Comparison of ENCODE assay signal across 39 cellular contexts in the genomic region with DNA sequence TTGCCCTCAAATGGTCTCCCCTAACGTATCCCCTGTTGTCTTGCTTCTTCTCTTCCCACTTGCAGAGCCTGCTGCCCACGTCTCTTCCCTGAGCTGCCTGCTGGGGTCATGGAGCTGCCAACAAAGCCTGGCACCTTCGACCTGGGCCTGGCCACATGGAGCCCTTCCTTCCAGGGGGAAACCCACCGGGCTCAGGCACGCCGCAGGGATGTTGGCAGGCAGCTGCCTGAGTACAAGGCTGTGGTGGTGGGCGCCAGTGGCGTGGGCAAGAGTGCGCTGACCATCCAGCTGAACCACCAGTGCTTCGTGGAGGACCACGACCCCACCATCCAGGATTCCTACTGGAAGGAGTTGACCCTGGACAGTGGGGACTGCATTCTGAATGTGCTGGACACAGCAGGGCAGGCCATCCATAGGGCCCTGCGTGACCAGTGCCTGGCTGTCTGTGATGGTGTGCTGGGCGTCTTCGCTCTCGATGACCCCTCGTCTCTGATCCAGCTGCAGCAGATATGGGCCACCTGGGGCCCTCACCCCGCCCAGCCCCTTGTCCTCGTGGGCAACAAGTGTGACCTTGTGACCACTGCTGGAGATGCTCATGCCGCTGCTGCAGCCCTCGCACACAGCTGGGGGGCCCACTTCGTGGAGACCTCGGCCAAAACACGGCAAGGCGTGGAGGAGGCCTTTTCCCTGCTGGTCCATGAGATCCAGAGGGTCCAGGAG. TPM values are rescaled to one million over a fixed set of nuclear protein-coding genes. Genes with fewer than 3 reads are reported as not detected.
"Had no signal": no experiment of that assay in that cellular context is flagged by ENCODE, and none has a peak within 500 bp of the region (broad histone marks: within the 10 kb centered on the region; RNA-seq: fewer than 3 reads in every experiment).

No MANE protein-coding gene starts in this region.

- H3K9me3 ChIP-seq: MG63 had no signal

- H3K27ac ChIP-seq: KMS-11 had no signal

- H3K27me3 ChIP-seq: MG63 had no signal

- H3K4me2 ChIP-seq: KMS-11 had no signal

- H3K36me3 ChIP-seq: MG63 had no signal

- H3K4me3 ChIP-seq: MG63 had no signal

- DNase-seq: Karpas-422, Kasumi-1, KG1, MG63, MM.1S, MV-4-11, NCI-H1048, NCI-H1092, NCI-H1092 treated with DMSO at 0.1 percent for 48 hours, NCI-H1105, NCI-H1105 treated with DMSO at 0.1 percent for 48 hours, NCI-H1417, NCI-H1417 treated with DMSO at 0.1 percent for 48 hours, NCI-H1436, NCI-H1436 treated with DMSO at 0.1 percent for 48 hours, NCI-H146, NCI-H1694, NCI-H1694 treated with DMSO at 0.1 percent for 48 hours, NCI-H187, NCI-H187 treated with DMSO at 0.1 percent for 48 hours, NCI-H1930, NCI-H2029, NCI-H2029 treated with DMSO at 0.1 percent for 48 hours, NCI-H2081, NCI-H2081 treated with DMSO at 0.1 percent for 48 hours, NCI-H2107, NCI-H2171, NCI-H2171 treated with DMSO at 0.1 percent for 48 hours, NCI-H2227 treated with DMSO at 0.1 percent for 48 hours, NCI-H226, NCI-H345, NCI-H446, NCI-H446 treated with DMSO at 0.1 percent for 48 hours, NCI-H510A had no signal

RNA-seq across cellular contexts. Expression of gene ERAS, which starts 2.9 kb away (rescaled TPM):
- total RNA-seq: LHCN-M2, M059J, MCF 10A had no signal

RNA-seq across cellular contexts. Expression of gene GATA1, which starts 42.8 kb away (rescaled TPM):
- total RNA-seq: LHCN-M2, M059J, MCF 10A, NCI-H460 had no signal
